In the genomic region with DNA sequence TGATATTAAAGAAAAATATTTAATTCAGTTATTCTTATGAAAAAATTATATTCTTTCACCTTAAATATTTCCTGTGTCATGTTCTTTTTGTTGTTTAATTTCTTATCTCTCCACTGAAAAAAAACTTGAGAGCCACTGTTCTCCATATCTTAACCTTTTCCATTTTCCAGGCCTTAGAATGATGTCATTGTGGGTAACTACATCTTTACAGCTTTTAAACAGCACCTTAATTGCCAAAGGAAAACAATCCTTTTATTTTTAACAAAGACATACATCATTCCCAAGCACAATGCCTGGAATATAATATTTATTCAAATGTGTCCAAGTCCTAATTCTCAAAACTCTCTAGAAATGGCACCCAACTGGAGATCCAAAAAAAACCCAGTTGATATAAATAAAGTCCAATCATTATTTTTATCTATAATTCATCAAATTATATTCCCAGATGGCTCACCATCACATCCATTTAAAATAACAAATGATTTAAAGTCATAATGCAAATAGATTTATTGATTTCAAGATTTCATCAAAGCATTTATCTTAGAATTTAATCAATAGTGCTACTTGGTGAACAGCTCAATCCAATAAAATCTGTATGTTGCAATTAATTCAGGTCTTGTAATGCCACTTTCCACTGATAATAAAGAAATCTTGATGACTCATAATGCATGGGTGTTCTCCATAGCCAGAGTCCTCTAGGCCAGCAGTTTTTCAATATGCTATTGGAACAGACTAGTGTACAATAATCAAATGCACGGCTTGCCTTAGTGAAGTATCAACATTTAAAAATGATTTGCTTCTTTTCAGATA, we compare ENCODE assay signal across 17 cellular contexts.
A peak's percentile ranks its signal among the peaks of the same experiment; 100 is the strongest.
DNase-seq lines count a peak whose midpoint lies in the region; ATAC-seq and TF ChIP-seq lines count a peak whose summit lies in the region.
"Had no signal": no experiment of that assay in that cellular context is flagged by ENCODE, and none has a peak within 500 bp of the region (broad histone marks: within the 10 kb centered on the region; RNA-seq: fewer than 3 reads in every experiment).

No MANE protein-coding gene starts in this region.

- no peaks in the 10 kb centered on the region for H3K79me2 ChIP-seq in mammary epithelial cell (ENCODE audit: insufficient read depth, low read length)

- H3K4me1 Mint-ChIP-seq in glutamatergic neuron (ENCODE audit: low read depth, unreplicated experiment): peaks cover 16% of the 10 kb centered on the region
- no peaks in the 10 kb centered on the region for H3K4me1 Mint-ChIP-seq in activated CD8-positive, alpha-beta T cell treated with anti-CD3 and anti-CD28 coated beads for 36 hours (ENCODE audit: low read depth)

- intact Hi-C loops in mammary epithelial cell (cut with micrococcal nuclease) (no loop called here), vagina (cut with DNase I) (no loop called here)
- intact Hi-C loops in activated CD8-positive, alpha-beta T cell treated with anti-CD3 and anti-CD28 coated beads for 36 hours (cut with micrococcal nuclease): no loop called here

- no peak for ATAC-seq in activated CD8-positive, alpha-beta T cell treated with anti-CD3 and anti-CD28 coated beads for 36 hours
- ATAC-seq: PC-3 had no signal

- H3K4me1 ChIP-seq in HEK293 (ENCODE audit: control insufficient read depth, insufficient read depth, low read length) (no peaks in the 10 kb centered on the region), mammary epithelial cell (ENCODE audit: insufficient read depth, low read length) (peaks cover 8% of the 10 kb centered on the region), vagina (no peaks in the 10 kb centered on the region)

- in situ Hi-C loops in mammary epithelial cell (cut with MboI; ENCODE audit: low sequenced_read_pairs in 2 of 2): no loop called here

- DNase-seq in COLO829 (ENCODE audit: low spot score) (peak; percentile 4), mammary epithelial cell (peak; percentile 36), glutamatergic neuron (no peak), CD1c-positive myeloid dendritic cell (ENCODE audit: extremely low spot score) (no peak), vagina (ENCODE audit: extremely low spot score in 2 of 2) (no peak)
- no peak for DNase-seq in activated CD8-positive, alpha-beta T cell treated with anti-CD3 and anti-CD28 coated beads for 36 hours
- DNase-seq: COR-L47, DMS153, NCI-H1417 treated with DMSO at 0.1 percent for 48 hours, NCI-H1930, NCI-H2171 treated with DMSO at 0.1 percent for 48 hours, NCI-H446 treated with DMSO at 0.1 percent for 48 hours, NCI-H748 treated with DMSO at 0.1 percent for 48 hours, PC-3 had no signal

- H3K36me3 Mint-ChIP-seq in glutamatergic neuron (ENCODE audit: unreplicated experiment): no peaks in the 10 kb centered on the region
- H3K36me3 Mint-ChIP-seq in activated CD8-positive, alpha-beta T cell treated with anti-CD3 and anti-CD28 coated beads for 36 hours (ENCODE audit: low read depth): no peaks in the 10 kb centered on the region

- BruUV-seq in mammary epithelial cell (replicated peaks; lab: Mats Ljungman, UMichigan): no TSS peak

- peaks cover 3% of the 10 kb centered on the region for H3K27me3 Mint-ChIP-seq in glutamatergic neuron (ENCODE audit: unreplicated experiment)
- H3K27me3 Mint-ChIP-seq in activated CD8-positive, alpha-beta T cell treated with anti-CD3 and anti-CD28 coated beads for 36 hours: peaks cover 3% of the 10 kb centered on the region

- TF ChIP-seq POLR2A in vagina (IDR thresholded peaks at IDR 0.05): no peak

- H3K4me2 ChIP-seq in mammary epithelial cell (ENCODE audit: insufficient read depth, low read depth, low read length): no peak overlapping the region

- H3K9ac ChIP-seq in mammary epithelial cell (ENCODE audit: insufficient read depth, low read length): no peak overlapping the region

- POLR2A ChIA-PET in HEK293 (lab: Yijun Ruan, JAX): interaction anchor here (0.7 kb wide), 1 partner anchor 50 kb away, joined by 3 read pairs; no protein-coding TSS in a partner anchor
- POLR2A ChIA-PET in activated CD8-positive, alpha-beta T cell treated with anti-CD3 and anti-CD28 coated beads for 36 hours (lab: Charles Lee): no interaction called here

- dilution Hi-C loops in mammary epithelial cell (cut with HindIII; ENCODE audit: low sequenced_read_pairs): no loop called here

- CTCF ChIA-PET in HEK293 (lab: Yijun Ruan, JAX) (no interaction called here), mammary epithelial cell (lab: Charles Lee; ENCODE audit: low non-redundant PET) (no interaction called here)
- CTCF ChIA-PET in activated CD8-positive, alpha-beta T cell treated with anti-CD3 and anti-CD28 coated beads for 36 hours (lab: Charles Lee): no interaction called here

- H3K4me3 Mint-ChIP-seq in glutamatergic neuron (ENCODE audit: unreplicated experiment): peak overlapping the region; percentile 35
- H3K4me3 Mint-ChIP-seq in activated CD8-positive, alpha-beta T cell treated with anti-CD3 and anti-CD28 coated beads for 36 hours: no peak overlapping the region

- TF ChIP-seq CTCF in HEK293 (tag by site-specific recombination; IDR thresholded peaks at IDR 0.05) (no peak), mammary epithelial cell (conservative IDR thresholded peaks at IDR 0.05 in 1 of 2, IDR thresholded peaks at IDR 0.05 in 1 of 2; ENCODE audit: extremely low read depth in 1 of 2, insufficient read depth in 1 of 2, low read depth in 1 of 2, low read length in 2 of 2) (no peak), glutamatergic neuron (IDR thresholded peaks at IDR 0.05; ENCODE audit: partially characterized antibody, unreplicated experiment) (no peak), vagina (IDR thresholded peaks at IDR 0.05) (no peak)
- no peak for TF ChIP-seq CTCF in activated CD8-positive, alpha-beta T cell treated with anti-CD3 and anti-CD28 coated beads for 36 hours (IDR thresholded peaks at IDR 0.05)

- H3K9me3 ChIP-seq in HEK293 (ENCODE audit: control insufficient read depth, insufficient read depth, low read depth, low read length): no peaks in the 10 kb centered on the region
- no peaks in the 10 kb centered on the region for H3K9me3 ChIP-seq in mammary epithelial cell (replicated peaks; ENCODE audit: insufficient read depth, low read length)
- H3K9me3 ChIP-seq in vagina: no peaks in the 10 kb centered on the region
- H3K9me3 ChIP-seq: SJSA1 had no signal

- H3K4me3 ChIP-seq in HEK293 (ENCODE audit: low read depth, low read length) (no peak overlapping the region), mammary epithelial cell (replicated peaks in 1 of 3; ENCODE audit: insufficient read depth in 1 of 3, low read depth in 2 of 3, low read length in 3 of 3) (no peak overlapping the region), vagina (no peak overlapping the region)
- H3K4me3 ChIP-seq: SJSA1 had no signal

- H3K27ac Mint-ChIP-seq in glutamatergic neuron (ENCODE audit: unreplicated experiment): peak overlapping the region; percentile 33
- H3K27ac Mint-ChIP-seq in activated CD8-positive, alpha-beta T cell treated with anti-CD3 and anti-CD28 coated beads for 36 hours: no peak overlapping the region

- no peak overlapping the region for H2AFZ ChIP-seq in mammary epithelial cell (ENCODE audit: low read depth, low read length)

- no peaks in the 10 kb centered on the region for H4K20me1 ChIP-seq in mammary epithelial cell (ENCODE audit: insufficient read depth, low read length)

- 83% methylated on average over 1 of the region's 1 CpG for WGBS in mammary epithelial cell (ENCODE audit: low coverage, missing lambda C conversion rate)

- H3K9me3 Mint-ChIP-seq in glutamatergic neuron (ENCODE audit: unreplicated experiment): no peaks in the 10 kb centered on the region
- no peaks in the 10 kb centered on the region for H3K9me3 Mint-ChIP-seq in activated CD8-positive, alpha-beta T cell treated with anti-CD3 and anti-CD28 coated beads for 36 hours

- H3K36me3 ChIP-seq in HEK293 (ENCODE audit: control insufficient read depth in 2 of 2, insufficient read depth in 1 of 2, low read length in 2 of 2) (no peaks in the 10 kb centered on the region), mammary epithelial cell (ENCODE audit: insufficient read depth, low read length) (no peaks in the 10 kb centered on the region), vagina (no peaks in the 10 kb centered on the region)
- H3K36me3 ChIP-seq: SJSA1 had no signal

- H3K27ac ChIP-seq in HEK293 (ENCODE audit: extremely low read depth, low read depth, low read length) (no peak overlapping the region), mammary epithelial cell (ENCODE audit: insufficient read depth, low read depth, low read length) (no peak overlapping the region), vagina (no peak overlapping the region)
- H3K27ac ChIP-seq: C4-2B, SJSA1 had no signal

- H3K27me3 ChIP-seq in mammary epithelial cell (ENCODE audit: insufficient read depth, low read length) (peaks cover 2% of the 10 kb centered on the region), vagina (no peaks in the 10 kb centered on the region)
- H3K27me3 ChIP-seq: SJSA1 had no signal

TF ChIP-seq in HEK293, 187 proteins besides CTCF, POLR2A, EP300 and RAD21 (continues in another document):
- TF ChIP-seq ZEB2 (tag by site-specific recombination; IDR thresholded peaks at IDR 0.05): no peak
- TF ChIP-seq ZNF843 (tag by site-specific recombination; IDR thresholded peaks at IDR 0.05): no peak
- TF ChIP-seq PRDM1 (tag by site-specific recombination; IDR thresholded peaks at IDR 0.05): no peak
- no peak for TF ChIP-seq REPIN1 (tag by site-specific recombination; IDR thresholded peaks at IDR 0.05; ENCODE audit: low read depth)
- TF ChIP-seq, protein P1, sequence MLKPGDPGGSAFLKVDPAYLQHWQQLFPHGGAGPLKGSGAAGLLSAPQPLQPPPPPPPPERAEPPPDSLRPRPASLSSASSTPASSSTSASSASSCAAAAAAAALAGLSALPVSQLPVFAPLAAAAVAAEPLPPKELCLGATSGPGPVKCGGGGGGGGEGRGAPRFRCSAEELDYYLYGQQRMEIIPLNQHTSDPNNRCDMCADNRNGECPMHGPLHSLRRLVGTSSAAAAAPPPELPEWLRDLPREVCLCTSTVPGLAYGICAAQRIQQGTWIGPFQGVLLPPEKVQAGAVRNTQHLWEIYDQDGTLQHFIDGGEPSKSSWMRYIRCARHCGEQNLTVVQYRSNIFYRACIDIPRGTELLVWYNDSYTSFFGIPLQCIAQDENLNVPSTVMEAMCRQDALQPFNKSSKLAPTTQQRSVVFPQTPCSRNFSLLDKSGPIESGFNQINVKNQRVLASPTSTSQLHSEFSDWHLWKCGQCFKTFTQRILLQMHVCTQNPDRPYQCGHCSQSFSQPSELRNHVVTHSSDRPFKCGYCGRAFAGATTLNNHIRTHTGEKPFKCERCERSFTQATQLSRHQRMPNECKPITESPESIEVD (tag by site-specific recombination; IDR thresholded peaks at IDR 0.05): peak; percentile 50
- TF ChIP-seq ZNF629 (tag by site-specific recombination; IDR thresholded peaks at IDR 0.05): 0 out of 2 replicates have a peak, but pooled peaks have one; percentile 23
- TF ChIP-seq ZNF10 (tag by site-specific recombination; IDR thresholded peaks at IDR 0.05): no peak

Comparison
In these comparisons a context has a peak if more than half of its experiments do, and no peak if none do; other contexts are left out.
1. DNase-seq: peak in COLO829 (single experiment) and mammary epithelial cell (single experiment); none in glutamatergic neuron (single experiment), CD1c-positive myeloid dendritic cell (single experiment), activated CD8-positive, alpha-beta T cell treated with anti-CD3 and anti-CD28 coated beads for 36 hours (single experiment) and vagina (0 of 2).